ENCODE assay signal across 21 cellular contexts in the genomic region with DNA sequence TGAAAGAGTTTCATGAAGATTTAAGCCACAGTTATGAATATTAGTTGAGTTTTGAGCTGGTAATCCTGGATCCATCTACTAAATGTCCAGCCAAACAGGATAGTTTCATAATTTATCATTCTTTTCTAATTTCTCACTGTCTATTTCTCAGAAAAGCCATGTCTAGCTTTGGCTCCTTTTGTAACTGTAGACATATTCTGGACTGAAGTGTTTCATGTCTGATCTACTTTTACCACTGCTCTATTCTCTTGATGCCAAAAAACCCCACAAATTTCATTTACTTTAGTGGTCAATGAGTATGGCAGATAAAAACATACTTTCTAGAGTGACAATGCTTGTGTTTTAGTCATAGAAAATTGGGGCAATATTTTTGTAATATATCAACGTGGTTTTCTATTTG.
"Had no signal": no experiment of that assay in that cellular context is flagged by ENCODE, and none has a peak within 500 bp of the region (broad histone marks: within the 10 kb centered on the region; RNA-seq: fewer than 3 reads in every experiment).

No MANE protein-coding gene starts in this region.

- H3K27ac Mint-ChIP-seq: activated CD4-positive, alpha-beta memory T cell treated with anti-CD3 and anti-CD28 coated beads for 36 hours; activated CD4-positive, alpha-beta T cell treated with anti-CD3 and anti-CD28 coated beads, Interleukin-2, amount 10 ng/mL, durations not matched to agents 24 days and 14 days; activated naive CD4-positive, alpha-beta T cell treated with anti-CD3 and anti-CD28 coated beads, Interleukin-2, amount 50 U/mL, for 24 hours; WTC11 had no signal

- DNase-seq: activated CD4-positive, alpha-beta memory T cell treated with anti-CD3 and anti-CD28 coated beads for 36 hours; activated CD4-positive, alpha-beta T cell treated with anti-CD3 and anti-CD28 coated beads, Interleukin-2, amount 10 ng/mL, durations not matched to agents 24 days and 14 days; activated CD4-positive, CD25-positive, alpha-beta regulatory T cell treated with anti-CD3 and anti-CD28 coated beads, Interleukin-2, amount 50 U/mL, for 72 hours; activated CD8-positive, alpha-beta memory T cell treated with anti-CD3 and anti-CD28 coated beads for 24 hours; activated T-cell treated with anti-CD3 and anti-CD28 coated beads, Interleukin-2, amount 50 U/mL, for 4 hours; adrenal gland; anterior cingulate cortex; cerebellar nuclear complex; Karpas-422; NCI-H1105 treated with DMSO at 0.1 percent for 48 hours; NCI-H1436 treated with DMSO at 0.1 percent for 48 hours; NCI-H187 treated with DMSO at 0.1 percent for 48 hours; NCI-H2081 treated with DMSO at 0.1 percent for 48 hours; NCI-H446; NCI-H524; Peyer's patch; Right ventricle myocardium superior; SJCRH30; SK-N-SH had no signal

- H3K9me3 Mint-ChIP-seq: activated CD4-positive, alpha-beta memory T cell treated with anti-CD3 and anti-CD28 coated beads for 36 hours; activated CD4-positive, alpha-beta T cell treated with anti-CD3 and anti-CD28 coated beads, Interleukin-2, amount 10 ng/mL, durations not matched to agents 24 days and 14 days; activated naive CD4-positive, alpha-beta T cell treated with anti-CD3 and anti-CD28 coated beads, Interleukin-2, amount 50 U/mL, for 24 hours; activated T-cell treated with anti-CD3 and anti-CD28 coated beads, Interleukin-2, amount 50 U/mL, for 4 hours; WTC11 had no signal

- ATAC-seq: activated T-cell treated with anti-CD3 and anti-CD28 coated beads, Interleukin-2, amount 50 U/mL, for 4 hours; WTC11 had no signal

- H3K36me3 Mint-ChIP-seq: activated CD4-positive, alpha-beta memory T cell treated with anti-CD3 and anti-CD28 coated beads for 36 hours; activated naive CD4-positive, alpha-beta T cell treated with anti-CD3 and anti-CD28 coated beads, Interleukin-2, amount 50 U/mL, for 24 hours had no signal

- H3K4me3 Mint-ChIP-seq: activated CD4-positive, alpha-beta memory T cell treated with anti-CD3 and anti-CD28 coated beads for 36 hours; activated CD4-positive, alpha-beta T cell treated with anti-CD3 and anti-CD28 coated beads, Interleukin-2, amount 10 ng/mL, durations not matched to agents 24 days and 14 days; activated naive CD4-positive, alpha-beta T cell treated with anti-CD3 and anti-CD28 coated beads, Interleukin-2, amount 50 U/mL, for 24 hours; activated T-cell treated with anti-CD3 and anti-CD28 coated beads, Interleukin-2, amount 50 U/mL, for 4 hours; WTC11 had no signal

- H3K27me3 Mint-ChIP-seq: activated CD4-positive, alpha-beta memory T cell treated with anti-CD3 and anti-CD28 coated beads for 36 hours; activated naive CD4-positive, alpha-beta T cell treated with anti-CD3 and anti-CD28 coated beads, Interleukin-2, amount 50 U/mL, for 24 hours had no signal
